9 cellular contexts compared by ENCODE assay signal in genomic region chr10:60646966-60647796, GRCh38.
DNase-seq lines count a peak whose midpoint lies in the region; ATAC-seq, FAIRE-seq and TF ChIP-seq lines count a peak whose summit lies in the region.
"Had no signal": no experiment of that assay in that cellular context is flagged by ENCODE, and none has a peak within 500 bp of the region (broad histone marks: within the 10 kb centered on the region; RNA-seq: fewer than 3 reads in every experiment).

No MANE protein-coding gene starts in this region.

- TF ChIP-seq CTCF in Caco-2 (IDR thresholded peaks at IDR 0.05; ENCODE audit: insufficient read depth in 1 of 2, low read depth in 1 of 2, low read length in 1 of 2, severe bottlenecking in 1 of 2, unreplicated experiment in 1 of 2) (peak; percentile 82 to 97), breast epithelium (IDR thresholded peaks at IDR 0.05) (peak; percentile 46 to 67 (median 65)), HepG2 (CRISPR knock-in tag; IDR thresholded peaks at IDR 0.05) (peak; percentile 68), testis (IDR thresholded peaks at IDR 0.05) (peak; percentile 62 to 78 (median 74))

- TF ChIP-seq POLR2A in breast epithelium (IDR thresholded peaks at IDR 0.05), result no peak
- no peak for TF ChIP-seq POLR2A in HepG2 (IDR thresholded peaks at IDR 0.05; ENCODE audit: insufficient read depth in 1 of 2, low read depth in 2 of 2, low read length in 2 of 2)
- no peak for TF ChIP-seq POLR2A in testis (IDR thresholded peaks at IDR 0.05)

- CTCF ChIA-PET in Caco-2 (lab: Charles Lee) (interaction anchor here (0.7 to 2.0 kb wide), 10 partner anchors 13 to 547 kb away, joined by 3 to 15 read pairs (median 4); no protein-coding TSS in a partner anchor), HepG2 (lab: Yijun Ruan, JAX; ENCODE audit: low intra/inter-chr PET ratio, low total read pairs) (interaction anchor here (1.2 to 2.1 kb wide), 4 partner anchors 98 to 547 kb away, joined by 3 to 12 read pairs (median 8); no protein-coding TSS in a partner anchor)

- ATAC-seq in GM18858 (IDR thresholded peaks at IDR 0.05; ENCODE audit: unreplicated experiment), result peak; percentile 87
- ATAC-seq in HG03457 (IDR thresholded peaks at IDR 0.05; ENCODE audit: unreplicated experiment), result peak; percentile 67
- peak; percentile 65; the same call in 2 of the 3 replicates for ATAC-seq in HepG2

- POLR2A ChIA-PET in Caco-2 (lab: Charles Lee), result no interaction called here
- POLR2A ChIA-PET in HepG2 (lab: Yijun Ruan, JAX), result no interaction called here

- no peak overlapping the region for H3K4me2 ChIP-seq in HepG2 (ENCODE audit: low read depth, low read length)

- H3K27ac ChIP-seq in breast epithelium (no peak overlapping the region), HepG2 (ENCODE audit: extremely low read length, insufficient read depth, low read length) (no peak overlapping the region), testis (no peak overlapping the region)

- H3K4me3 ChIP-seq in Caco-2 (ENCODE audit: low read depth, low read length) (no peak overlapping the region), breast epithelium (no peak overlapping the region), HepG2 (replicated peaks in 1 of 3; ENCODE audit: insufficient read depth in 1 of 3, low read depth in 2 of 3, low read length in 3 of 3) (no peak overlapping the region), testis (no peak overlapping the region)

- no peaks in the 10 kb centered on the region for H3K27me3 ChIP-seq in Caco-2 (replicated peaks; ENCODE audit: control insufficient read depth, insufficient read depth, low read length)
- H3K27me3 ChIP-seq in breast epithelium, result no peaks in the 10 kb centered on the region
- no peaks in the 10 kb centered on the region for H3K27me3 ChIP-seq in HepG2 (ENCODE audit: control insufficient read depth in 1 of 2, insufficient read depth in 2 of 2, low read length in 2 of 2)
- H3K27me3 ChIP-seq in testis, result no peaks in the 10 kb centered on the region

- WGBS in HepG2 (ENCODE audit: low lambda C conversion rate), result 1% methylated on average over 6 of the region's 6 CpGs
- 32 to 40% methylated on average over 6 of the region's 6 CpGs for WGBS in testis, 2 donors

- no peaks in the 10 kb centered on the region for H3K9me3 ChIP-seq in Caco-2
- H3K9me3 ChIP-seq in breast epithelium, result no peaks in the 10 kb centered on the region
- H3K9me3 ChIP-seq in HepG2 (ENCODE audit: low read length), result no peaks in the 10 kb centered on the region
- H3K9me3 ChIP-seq in testis, result no peaks in the 10 kb centered on the region

- DNase-seq in Caco-2 (peak; percentile 52 to 77), RCC 7860 (ENCODE audit: low spot score) (peak; percentile 28), breast epithelium (ENCODE audit: low spot score in 2 of 2) (no peak), HepG2 (ENCODE audit: low spot score) (peak; percentile 46), testis (peak; percentile 57), NCI-H226 (no peak)

- H3K4me1 ChIP-seq in Caco-2 (peaks cover 39% of the 10 kb centered on the region), breast epithelium (peaks cover 0 to 5% of the 10 kb centered on the region in 2 donors), HepG2 (ENCODE audit: insufficient read depth, low read length) (no peaks in the 10 kb centered on the region), testis (peaks cover 9% of the 10 kb centered on the region)

- H4K20me1 ChIP-seq in HepG2 (ENCODE audit: insufficient read depth, low read length), result no peaks in the 10 kb centered on the region

- TF ChIP-seq RAD21 in HepG2 (CRISPR knock-in tag; IDR thresholded peaks at IDR 0.05), result peak; percentile 44; the same call in 1 of the 2 replicates

- no peaks in the 10 kb centered on the region for H3K27me3 Mint-ChIP-seq in Caco-2 (ENCODE audit: insufficient read depth, unreplicated experiment)
- H3K27me3 Mint-ChIP-seq: activated naive CD4-positive, alpha-beta T cell treated with anti-CD3 and anti-CD28 coated beads, Interleukin-2, amount 50 U/mL, for 24 hours had no signal

- in situ Hi-C loops in HepG2 (cut with HindIII; ENCODE audit: extremely low pct_ligation_motif_present, low pct_unique_long_range_greater_than_20kb), result no loop called here

- H3K4me1 Mint-ChIP-seq in Caco-2 (ENCODE audit: low read depth, unreplicated experiment), result peaks cover 35% of the 10 kb centered on the region

- no peaks in the 10 kb centered on the region for H3K9me3 Mint-ChIP-seq in Caco-2 (ENCODE audit: unreplicated experiment)
- H3K9me3 Mint-ChIP-seq: activated naive CD4-positive, alpha-beta T cell treated with anti-CD3 and anti-CD28 coated beads, Interleukin-2, amount 50 U/mL, for 24 hours had no signal

- no peak overlapping the region for H3K27ac Mint-ChIP-seq in Caco-2 (ENCODE audit: unreplicated experiment)
- H3K27ac Mint-ChIP-seq: activated naive CD4-positive, alpha-beta T cell treated with anti-CD3 and anti-CD28 coated beads, Interleukin-2, amount 50 U/mL, for 24 hours had no signal

- no TSS peak for BruUV-seq in Caco-2 (replicated peaks; lab: Mats Ljungman, UMichigan)
- BruUV-seq in HepG2 (replicated peaks; lab: Mats Ljungman, UMichigan), result no TSS peak

- FAIRE-seq in RCC 7860 (lab: Jason Lieb, UNC) (peak; percentile 82), HepG2 (lab: Jason Lieb, UNC) (peak; percentile 76)

- H3K36me3 ChIP-seq in Caco-2 (ENCODE audit: control insufficient read depth, insufficient read depth, low read length) (no peaks in the 10 kb centered on the region), breast epithelium (no peaks in the 10 kb centered on the region), HepG2 (replicated peaks in 1 of 2; ENCODE audit: control insufficient read depth in 1 of 2, insufficient read depth in 2 of 2, low read length in 2 of 2) (no peaks in the 10 kb centered on the region), testis (ENCODE audit: low read depth, missing control alignments) (no peaks in the 10 kb centered on the region)

- H3K36me3 Mint-ChIP-seq in Caco-2 (ENCODE audit: insufficient read depth, unreplicated experiment), result no peaks in the 10 kb centered on the region

- no peak overlapping the region for H3K4me3 Mint-ChIP-seq in Caco-2 (ENCODE audit: unreplicated experiment)
- H3K4me3 Mint-ChIP-seq: activated naive CD4-positive, alpha-beta T cell treated with anti-CD3 and anti-CD28 coated beads, Interleukin-2, amount 50 U/mL, for 24 hours had no signal

- TF ChIP-seq EP300 in HepG2 (IDR thresholded peaks at IDR 0.05; ENCODE audit: low read depth in 2 of 2, low read length in 2 of 2) (no peak), HepG2 (CRISPR knock-in tag; IDR thresholded peaks at IDR 0.05; ENCODE audit: borderline replicate concordance) (no peak)

- no peak overlapping the region for H2AFZ ChIP-seq in HepG2 (ENCODE audit: low read length)

- H3K79me2 ChIP-seq in HepG2 (ENCODE audit: insufficient read depth, low read length), result no peaks in the 10 kb centered on the region

- intact Hi-C loops in Caco-2 (cut with micrococcal nuclease; ENCODE audit: unreplicated experiment), result loop anchor here (1.0 to 5.0 kb wide), 4 partner anchors 98 to 540 kb away; no protein-coding TSS in a partner anchor
- intact Hi-C loops in breast epithelium (cut with DNase I; ENCODE audit: low total_unique reads), result no loop called here
- intact Hi-C loops in HepG2 (cut with micrococcal nuclease; ENCODE audit: unreplicated experiment), result loop anchor here (1.0 to 5.0 kb wide), 5 partner anchors 98 to 546 kb away; no protein-coding TSS in a partner anchor
- intact Hi-C loops in testis (cut with DNase I; ENCODE audit: low total_unique reads), result loop anchor here (10.0 kb wide), 1 partner anchor 202 kb away; no protein-coding TSS in a partner anchor

- H3K9ac ChIP-seq in HepG2 (ENCODE audit: insufficient read depth, low read depth, low read length), result no peak overlapping the region

TF ChIP-seq in HepG2, 621 proteins besides CTCF, POLR2A, EP300 and RAD21:
- TF ChIP-seq SMC3 (IDR thresholded peaks at IDR 0.05; ENCODE audit: low read length) (peak; percentile 61), MBNL3 (CRISPR knock-in tag; conservative IDR thresholded peaks at IDR 0.05) (no peak), RFX5 (IDR thresholded peaks at IDR 0.05; ENCODE audit: low read depth, low read length) (no peak), POGK (CRISPR knock-in tag; conservative IDR thresholded peaks at IDR 0.05) (no peak), ZSCAN22 (CRISPR knock-in tag; IDR thresholded peaks at IDR 0.05) (no peak), STAG1 (CRISPR knock-in tag; IDR thresholded peaks at IDR 0.05) (peak; percentile 82)

Comparison
In these comparisons a context has a peak if more than half of its experiments do, and no peak if none do; other contexts are left out.
1. DNase-seq: peak in Caco-2 (2 of 2), RCC 7860 (single experiment), HepG2 (single experiment) and testis (single experiment); none in breast epithelium (0 of 2) and NCI-H226 (single experiment).
2. Peak in every context shown above with its lines, with median percentiles within 50 percentile points of each other: CTCF ChIP-seq and ATAC-seq.